Comparison of ENCODE assay signal across 24 cellular contexts in genomic region chr17:17466511-17466910, GRCh38.
"Had no signal": no experiment of that assay in that cellular context is flagged by ENCODE, and none has a peak within 500 bp of the region (broad histone marks: within the 10 kb centered on the region; RNA-seq: fewer than 3 reads in every experiment).

No MANE protein-coding gene starts in this region.

- DNase-seq: activated B cell treated with CpG ODN at 0.5 μM for 24 hours; activated CD4-positive, alpha-beta T cell treated with anti-CD3 and anti-CD28 coated beads, Interleukin-2, amount 50 U/mL, for 1 hour; activated CD8-positive, alpha-beta T cell treated with anti-CD3 and anti-CD28 coated beads for 36 hours; activated naive CD8-positive, alpha-beta T cell treated with anti-CD3 and anti-CD28 coated beads, Interleukin-2, amount 50 U/mL, for 24 hours; activated T-cell treated with anti-CD3 and anti-CD28 coated beads, Interleukin-2, amount 50 U/mL, for 48 hours; colonic mucosa; effector memory CD8-positive, alpha-beta T cell; erythroblast; left cardiac atrium; left ventricle myocardium superior; mucosa of descending colon; nephron progenitor cell; right cardiac atrium; stimulated activated CD4-positive, alpha-beta T cell treated with anti-CD3 and anti-CD28 coated beads, Interleukin-15, amount 100 ng/mL, for 24 hours; stimulated activated CD4-positive, alpha-beta T cell treated with anti-CD3 and anti-CD28 coated beads, Interleukin-2, amount 100 ng/mL, for 24 hours; stimulated activated naive B cell treated with anti-CD40 and anti-IgM and Interleukin-4, amounts not matched to agents 10 μg/mL and 1 μg/mL and 100 μg/mL, for 72 hours; stomach; T-helper 17 cell had no signal

- H3K36me3 ChIP-seq: colonic mucosa, gastroesophageal sphincter, stomach, tibial nerve had no signal

- H2AFZ ChIP-seq: parathyroid adenoma had no signal

- H3K4me1 ChIP-seq: gastroesophageal sphincter, parathyroid adenoma, stomach, tibial nerve had no signal

- H3K4me3 Mint-ChIP-seq: activated B cell treated with CpG ODN at 0.5 μM for 24 hours; activated CD8-positive, alpha-beta T cell treated with anti-CD3 and anti-CD28 coated beads for 36 hours; activated naive CD4-positive, alpha-beta T cell treated with anti-CD3 and anti-CD28 coated beads, Interleukin-2, amount 50 U/mL, for 24 hours; activated naive CD8-positive, alpha-beta T cell treated with anti-CD3 and anti-CD28 coated beads, Interleukin-2, amount 50 U/mL, for 24 hours; central memory CD8-positive, alpha-beta T cell; effector memory CD8-positive, alpha-beta T cell; nephron progenitor cell; stimulated activated naive B cell treated with anti-CD40 and anti-IgM and Interleukin-4, amounts not matched to agents 10 μg/mL and 1 μg/mL and 100 μg/mL, for 72 hours; T-helper 17 cell had no signal

- H3K36me3 Mint-ChIP-seq: activated naive CD4-positive, alpha-beta T cell treated with anti-CD3 and anti-CD28 coated beads, Interleukin-2, amount 50 U/mL, for 24 hours; stimulated activated naive B cell treated with anti-CD40 and anti-IgM and Interleukin-4, amounts not matched to agents 10 μg/mL and 1 μg/mL and 100 μg/mL, for 72 hours had no signal

- H3K9me3 ChIP-seq: colonic mucosa, gastroesophageal sphincter, mucosa of descending colon, stomach, tibial nerve had no signal

- H3K27me3 ChIP-seq: colonic mucosa, tibial nerve had no signal

- H3K4me3 ChIP-seq: colonic mucosa, gastroesophageal sphincter, mucosa of descending colon, stomach, tibial nerve had no signal

- H3K4me1 Mint-ChIP-seq: activated B cell treated with CpG ODN at 0.5 μM for 24 hours; activated naive CD4-positive, alpha-beta T cell treated with anti-CD3 and anti-CD28 coated beads, Interleukin-2, amount 50 U/mL, for 24 hours; activated naive CD8-positive, alpha-beta T cell treated with anti-CD3 and anti-CD28 coated beads, Interleukin-2, amount 50 U/mL, for 24 hours; central memory CD8-positive, alpha-beta T cell; stimulated activated naive B cell treated with anti-CD40 and anti-IgM and Interleukin-4, amounts not matched to agents 10 μg/mL and 1 μg/mL and 100 μg/mL, for 72 hours; T-helper 17 cell had no signal

- H3K27ac ChIP-seq: colonic mucosa, gastroesophageal sphincter, parathyroid adenoma, stomach, tibial nerve had no signal

- ATAC-seq: activated CD8-positive, alpha-beta T cell treated with anti-CD3 and anti-CD28 coated beads for 36 hours; activated naive CD8-positive, alpha-beta T cell treated with anti-CD3 and anti-CD28 coated beads, Interleukin-2, amount 50 U/mL, for 24 hours; effector memory CD8-positive, alpha-beta T cell; gastroesophageal sphincter; left cardiac atrium; left ventricle myocardium superior; mucosa of descending colon; right cardiac atrium; stimulated activated naive B cell treated with anti-CD40 and anti-IgM and Interleukin-4, amounts not matched to agents 10 μg/mL and 1 μg/mL and 100 μg/mL, for 72 hours; T-helper 17 cell had no signal

- H3K79me2 ChIP-seq: parathyroid adenoma had no signal

- H3K27ac Mint-ChIP-seq: activated B cell treated with CpG ODN at 0.5 μM for 24 hours; activated CD8-positive, alpha-beta T cell treated with anti-CD3 and anti-CD28 coated beads for 36 hours; activated naive CD4-positive, alpha-beta T cell treated with anti-CD3 and anti-CD28 coated beads, Interleukin-2, amount 50 U/mL, for 24 hours; activated naive CD8-positive, alpha-beta T cell treated with anti-CD3 and anti-CD28 coated beads, Interleukin-2, amount 50 U/mL, for 24 hours; activated T-helper 2 cell treated with anti-CD3 and anti-CD28 coated beads, Interferon-gamma antibody, Interleukin-2, Interleukin-4, amounts not matched to agents 10 μg/mL and 5 μg/mL and 100 μg/mL, durations not matched to agents 14 hours and 24 hours and 36 hours; effector memory CD8-positive, alpha-beta T cell; nephron progenitor cell; stimulated activated naive B cell treated with anti-CD40 and anti-IgM and Interleukin-4, amounts not matched to agents 10 μg/mL and 1 μg/mL and 100 μg/mL, for 72 hours; T-helper 17 cell had no signal

- H3K9me3 Mint-ChIP-seq: activated CD8-positive, alpha-beta T cell treated with anti-CD3 and anti-CD28 coated beads for 36 hours; activated naive CD4-positive, alpha-beta T cell treated with anti-CD3 and anti-CD28 coated beads, Interleukin-2, amount 50 U/mL, for 24 hours; activated naive CD8-positive, alpha-beta T cell treated with anti-CD3 and anti-CD28 coated beads, Interleukin-2, amount 50 U/mL, for 24 hours; activated T-helper 2 cell treated with anti-CD3 and anti-CD28 coated beads, Interferon-gamma antibody, Interleukin-2, Interleukin-4, amounts not matched to agents 10 μg/mL and 5 μg/mL and 100 μg/mL, durations not matched to agents 14 hours and 24 hours and 36 hours; central memory CD8-positive, alpha-beta T cell; effector memory CD8-positive, alpha-beta T cell; nephron progenitor cell; stimulated activated naive B cell treated with anti-CD40 and anti-IgM and Interleukin-4, amounts not matched to agents 10 μg/mL and 1 μg/mL and 100 μg/mL, for 72 hours had no signal
